ENCODE assay signal across 1 cellular context in the genomic region with DNA sequence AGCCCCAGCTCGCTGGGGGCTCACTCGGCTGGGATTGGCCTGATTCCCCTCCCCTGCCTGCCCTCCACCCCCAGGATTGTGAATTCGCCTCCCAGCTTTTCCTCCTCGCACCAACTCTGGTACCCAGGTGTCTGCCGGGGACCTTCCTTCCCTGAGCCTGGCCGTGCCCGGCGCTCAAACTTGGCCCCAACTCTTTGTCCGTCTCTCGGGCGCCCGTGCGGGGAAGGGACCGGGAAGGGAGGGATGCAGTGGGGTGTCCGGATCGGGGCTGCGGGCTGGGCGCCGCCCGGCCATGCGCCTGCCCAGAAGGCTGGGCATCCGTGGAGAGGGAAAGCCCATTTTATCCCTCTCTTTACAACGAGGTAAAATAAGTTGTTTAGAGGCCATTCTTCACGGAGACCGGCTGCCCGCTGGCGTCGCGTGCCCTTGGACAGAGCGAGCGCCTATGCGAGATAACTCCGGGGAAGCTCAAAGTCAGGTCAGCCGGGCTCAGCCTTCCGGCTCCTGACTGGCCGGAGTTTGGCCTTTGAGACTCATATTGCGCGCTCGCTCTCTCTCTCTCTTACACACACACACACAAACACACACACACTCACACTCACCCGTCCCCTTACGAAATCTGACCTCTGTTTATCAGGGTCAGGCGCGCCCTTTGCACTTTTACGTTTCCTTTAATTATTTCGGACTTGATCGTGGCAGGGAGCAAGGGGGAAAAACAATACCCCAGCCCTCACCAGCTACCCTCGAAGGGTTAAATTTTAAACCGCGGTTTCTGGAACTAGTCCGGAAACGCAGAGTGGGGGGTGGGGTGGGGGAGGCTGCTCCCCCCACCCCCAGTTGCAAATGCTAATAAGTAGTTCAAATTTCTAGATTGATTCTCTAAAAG.
TF ChIP-seq lines count a peak whose summit lies in the region.

No MANE protein-coding gene starts in this region.

TF ChIP-seq in H1, 55 proteins besides CTCF, POLR2A, EP300 and RAD21 (continued from another document):
- TF ChIP-seq, protein P1, sequence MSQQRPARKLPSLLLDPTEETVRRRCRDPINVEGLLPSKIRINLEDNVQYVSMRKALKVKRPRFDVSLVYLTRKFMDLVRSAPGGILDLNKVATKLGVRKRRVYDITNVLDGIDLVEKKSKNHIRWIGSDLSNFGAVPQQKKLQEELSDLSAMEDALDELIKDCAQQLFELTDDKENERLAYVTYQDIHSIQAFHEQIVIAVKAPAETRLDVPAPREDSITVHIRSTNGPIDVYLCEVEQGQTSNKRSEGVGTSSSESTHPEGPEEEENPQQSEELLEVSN (IDR thresholded peaks at IDR 0.05): peak; percentile 29; the same call in 1 of the 2 replicates
- TF ChIP-seq ASH2L (IDR thresholded peaks at IDR 0.05; ENCODE audit: low read length) (peak; percentile 58), TAF1 (IDR thresholded peaks at IDR 0.05; ENCODE audit: low read depth, low read length) (no peak), HDAC2 (IDR thresholded peaks at IDR 0.05; ENCODE audit: borderline replicate concordance in 1 of 2, low read depth in 2 of 2, low read length in 2 of 2) (peak in 1 of 2 experiments; percentile 45; a peak in 1 of 4 replicates), RBBP5 (IDR thresholded peaks at IDR 0.05; ENCODE audit: borderline replicate concordance, low read depth, low read length) (0 out of 2 replicates have a peak, but pooled peaks have one; percentile 44), KDM4A (IDR thresholded peaks at IDR 0.05; ENCODE audit: low read depth, low read length, severe bottlenecking) (peak; percentile 78)
- TF ChIP-seq, protein P2, sequence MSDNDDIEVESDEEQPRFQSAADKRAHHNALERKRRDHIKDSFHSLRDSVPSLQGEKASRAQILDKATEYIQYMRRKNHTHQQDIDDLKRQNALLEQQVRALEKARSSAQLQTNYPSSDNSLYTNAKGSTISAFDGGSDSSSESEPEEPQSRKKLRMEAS (IDR thresholded peaks at IDR 0.05): peak; percentile 10; the same call in 1 of the 2 replicates
